1 cellular context compared by ENCODE assay signal in genomic region chr10:34740321-34740720, GRCh38.
TF ChIP-seq lines count a peak whose summit lies in the region.

No MANE protein-coding gene starts in this region.

TF ChIP-seq in HepG2, 621 proteins besides CTCF, POLR2A, EP300 and RAD21 (continued from another document):
- TF ChIP-seq ZNF800 (CRISPR knock-in tag; IDR thresholded peaks at IDR 0.05) (no peak), THAP8 (CRISPR knock-in tag; IDR thresholded peaks at IDR 0.05; ENCODE audit: borderline replicate concordance) (no peak)
